In genomic region chr6:135675862-135676261, GRCh38 we compare ENCODE assay signal across 2 cellular contexts.
TF ChIP-seq lines count a peak whose summit lies in the region.

No MANE protein-coding gene starts in this region.

TF ChIP-seq in IMR-90, 13 proteins besides CTCF, POLR2A, EP300 and RAD21:
- TF ChIP-seq MAFK (IDR thresholded peaks at IDR 0.05; ENCODE audit: low read depth, low read length) (no peak), SMC3 (IDR thresholded peaks at IDR 0.05; ENCODE audit: low read depth, low read length) (peak; percentile 28; the same call in 1 of the 2 replicates)

TF ChIP-seq in H1, 55 proteins besides CTCF, POLR2A, EP300 and RAD21:
- TF ChIP-seq SAP30 (IDR thresholded peaks at IDR 0.05; ENCODE audit: insufficient read depth, insufficient replicate concordance, low read length) (no peak), KDM4A (IDR thresholded peaks at IDR 0.05; ENCODE audit: low read depth, low read length, severe bottlenecking) (no peak), EZH2 (IDR thresholded peaks at IDR 0.05; ENCODE audit: low read depth, low read length, severe bottlenecking) (no peak), RXRA (IDR thresholded peaks at IDR 0.05; ENCODE audit: insufficient read depth, low read depth, low read length) (no peak), HDAC6 (IDR thresholded peaks at IDR 0.05; ENCODE audit: low read depth, low read length) (no peak), CREB1 (IDR thresholded peaks at IDR 0.05) (no peak), BRCA1 (IDR thresholded peaks at IDR 0.05; ENCODE audit: low read depth, low read length) (no peak), ASH2L (IDR thresholded peaks at IDR 0.05; ENCODE audit: low read length) (no peak), E2F6 (IDR thresholded peaks at IDR 0.05) (no peak), TCF12 (IDR thresholded peaks at IDR 0.05; ENCODE audit: low read depth, low read length) (no peak), SP4 (IDR thresholded peaks at IDR 0.05; ENCODE audit: low read length) (no peak), JUN (IDR thresholded peaks at IDR 0.05; ENCODE audit: low read depth, low read length) (no peak), RBBP5 (IDR thresholded peaks at IDR 0.05; ENCODE audit: borderline replicate concordance, low read depth, low read length) (no peak)
